ENCODE assay signal across 1 cellular context in the genomic region with DNA sequence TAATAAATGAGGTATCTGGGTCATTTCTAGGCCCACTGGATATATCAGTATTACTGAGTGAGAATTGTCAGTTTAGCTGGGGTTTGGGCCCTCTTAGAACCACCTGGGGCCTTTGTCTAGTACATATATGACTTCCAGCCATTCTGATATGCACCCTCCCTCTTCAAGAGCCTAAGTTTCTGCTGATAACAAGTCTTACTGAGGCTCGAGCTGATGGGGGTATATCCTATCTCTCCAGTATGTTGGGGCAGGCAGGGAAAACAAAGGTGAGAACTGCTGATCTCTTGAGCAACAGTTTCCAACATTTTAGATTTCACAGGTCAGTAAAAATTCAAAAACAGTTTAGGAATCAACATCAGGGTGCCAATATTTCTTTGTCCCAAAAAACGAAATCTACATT.
TF ChIP-seq lines count a peak whose summit lies in the region.

No MANE protein-coding gene starts in this region.

TF ChIP-seq in K562, 482 proteins besides CTCF, POLR2A, EP300 and RAD21 (continued from another document):
- TF ChIP-seq, protein P1, sequence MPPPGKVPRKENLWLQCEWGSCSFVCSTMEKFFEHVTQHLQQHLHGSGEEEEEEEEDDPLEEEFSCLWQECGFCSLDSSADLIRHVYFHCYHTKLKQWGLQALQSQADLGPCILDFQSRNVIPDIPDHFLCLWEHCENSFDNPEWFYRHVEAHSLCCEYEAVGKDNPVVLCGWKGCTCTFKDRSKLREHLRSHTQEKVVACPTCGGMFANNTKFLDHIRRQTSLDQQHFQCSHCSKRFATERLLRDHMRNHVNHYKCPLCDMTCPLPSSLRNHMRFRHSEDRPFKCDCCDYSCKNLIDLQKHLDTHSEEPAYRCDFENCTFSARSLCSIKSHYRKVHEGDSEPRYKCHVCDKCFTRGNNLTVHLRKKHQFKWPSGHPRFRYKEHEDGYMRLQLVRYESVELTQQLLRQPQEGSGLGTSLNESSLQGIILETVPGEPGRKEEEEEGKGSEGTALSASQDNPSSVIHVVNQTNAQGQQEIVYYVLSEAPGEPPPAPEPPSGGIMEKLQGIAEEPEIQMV (tag; conservative IDR thresholded peaks at IDR 0.05; ENCODE audit: low read depth) = no peak
- 0 out of 2 replicates have a peak, but pooled peaks have one; percentile 23 for TF ChIP-seq NCOR1 (IDR thresholded peaks at IDR 0.05)
- TF ChIP-seq, protein P2, sequence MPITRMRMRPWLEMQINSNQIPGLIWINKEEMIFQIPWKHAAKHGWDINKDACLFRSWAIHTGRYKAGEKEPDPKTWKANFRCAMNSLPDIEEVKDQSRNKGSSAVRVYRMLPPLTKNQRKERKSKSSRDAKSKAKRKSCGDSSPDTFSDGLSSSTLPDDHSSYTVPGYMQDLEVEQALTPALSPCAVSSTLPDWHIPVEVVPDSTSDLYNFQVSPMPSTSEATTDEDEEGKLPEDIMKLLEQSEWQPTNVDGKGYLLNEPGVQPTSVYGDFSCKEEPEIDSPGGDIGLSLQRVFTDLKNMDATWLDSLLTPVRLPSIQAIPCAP (CRISPR knock-in tag; IDR thresholded peaks at IDR 0.05; ENCODE audit: borderline replicate concordance) = no peak
